11 cellular contexts compared by ENCODE assay signal in genomic region chr2:159030674-159031380, GRCh38.
DNase-seq lines count a peak whose midpoint lies in the region; ATAC-seq, FAIRE-seq and TF ChIP-seq lines count a peak whose summit lies in the region.
"Had no signal": no experiment of that assay in that cellular context is flagged by ENCODE, and none has a peak within 500 bp of the region (broad histone marks: within the 10 kb centered on the region; RNA-seq: fewer than 3 reads in every experiment).

No MANE protein-coding gene starts in this region.

- peak; percentile 86 for FAIRE-seq in RCC 7860 (lab: Jason Lieb, UNC)

- H3K4me1 ChIP-seq in fibroblast of lung (ENCODE audit: control insufficient read depth, extremely low read depth, insufficient read depth, low read length), result peaks cover 20% of the 10 kb centered on the region
- peaks cover 18% of the 10 kb centered on the region for H3K4me1 ChIP-seq in neural progenitor cell

- peaks cover 11% of the 10 kb centered on the region for H3F3A ChIP-seq in neural progenitor cell (ENCODE audit: low read depth)

- DNase-seq in AG10803 (ENCODE audit: low read depth), result peak; percentile 64
- peak; percentile 91 for DNase-seq in RCC 7860 (ENCODE audit: low spot score)
- DNase-seq in fibroblast of lung (ENCODE audit: low read depth in 2 of 2), result peak; percentile 86 to 90
- DNase-seq in neural progenitor cell (ENCODE audit: low spot score), result peak; percentile 44
- DNase-seq in activated T-cell treated with anti-CD3 and anti-CD28 coated beads, Interleukin-2, amount 50 U/mL, for 72 hours, result no peak
- no peak for DNase-seq in HUDEP-2 (lab: John Stamatoyannopoulos, UW; ENCODE audit: unreplicated experiment in 76 of 76)
- DNase-seq: DND-41, NCI-H187 had no signal

- ATAC-seq in activated T-cell treated with anti-CD3 and anti-CD28 coated beads, Interleukin-2, amount 50 U/mL, for 72 hours (replicated peaks in 1 of 2), result no peak
- no peak for ATAC-seq in GM19328 (IDR thresholded peaks at IDR 0.05; ENCODE audit: unreplicated experiment)
- ATAC-seq in GM18498 (IDR thresholded peaks at IDR 0.05; ENCODE audit: unreplicated experiment), result no peak

- H3K36me3 ChIP-seq in fibroblast of lung (ENCODE audit: control insufficient read depth, insufficient read depth, low read length) (no peaks in the 10 kb centered on the region), neural progenitor cell (no peaks in the 10 kb centered on the region)

- peak overlapping the region; percentile 2 for H3K27ac Mint-ChIP-seq in neural progenitor cell
- H3K27ac Mint-ChIP-seq in activated T-cell treated with anti-CD3 and anti-CD28 coated beads, Interleukin-2, amount 50 U/mL, for 72 hours, result no peak overlapping the region

- H3K36me3 Mint-ChIP-seq in neural progenitor cell, result peaks cover 4% of the 10 kb centered on the region
- no peaks in the 10 kb centered on the region for H3K36me3 Mint-ChIP-seq in activated T-cell treated with anti-CD3 and anti-CD28 coated beads, Interleukin-2, amount 50 U/mL, for 72 hours (ENCODE audit: insufficient read depth in 2 of 2)

- H4K20me1 ChIP-seq in fibroblast of lung (ENCODE audit: control insufficient read depth, extremely low read depth, insufficient read depth, low read length) (no peaks in the 10 kb centered on the region), neural progenitor cell (ENCODE audit: low read depth) (peaks cover 13% of the 10 kb centered on the region)

- H2AFZ ChIP-seq in fibroblast of lung (ENCODE audit: low read length) (no peak overlapping the region), neural progenitor cell (replicated peaks) (no peak overlapping the region)

- H3K4me3 Mint-ChIP-seq in neural progenitor cell, result no peak overlapping the region
- H3K4me3 Mint-ChIP-seq in activated T-cell treated with anti-CD3 and anti-CD28 coated beads, Interleukin-2, amount 50 U/mL, for 72 hours, result no peak overlapping the region
- H3K4me3 Mint-ChIP-seq: central memory CD8-positive, alpha-beta T cell had no signal

- H3K4me2 ChIP-seq in fibroblast of lung (ENCODE audit: extremely low read depth, insufficient read depth, low read length) (peak overlapping the region; percentile 64), neural progenitor cell (no peak overlapping the region)

- H3K27me3 ChIP-seq in fibroblast of lung (ENCODE audit: control insufficient read depth, insufficient read depth, low read length), result no peaks in the 10 kb centered on the region
- H3K27me3 ChIP-seq in neural progenitor cell, result no peaks in the 10 kb centered on the region

- TF ChIP-seq CTCF in AG10803 (conservative IDR thresholded peaks at IDR 0.05; ENCODE audit: low read length) (no peak), fibroblast of lung (conservative IDR thresholded peaks at IDR 0.05 in 1 of 2, IDR thresholded peaks at IDR 0.05 in 1 of 2; ENCODE audit: low read depth in 1 of 2, low read length in 2 of 2) (no peak), neural progenitor cell (IDR thresholded peaks at IDR 0.05) (no peak)

- no peaks in the 10 kb centered on the region for H3K9me3 Mint-ChIP-seq in neural progenitor cell
- no peaks in the 10 kb centered on the region for H3K9me3 Mint-ChIP-seq in activated T-cell treated with anti-CD3 and anti-CD28 coated beads, Interleukin-2, amount 50 U/mL, for 72 hours
- H3K9me3 Mint-ChIP-seq: central memory CD8-positive, alpha-beta T cell had no signal

- H3K27ac ChIP-seq in fibroblast of lung (ENCODE audit: insufficient read depth, low read length) (peak overlapping the region; percentile 55), neural progenitor cell (no peak overlapping the region)

- H3K9me3 ChIP-seq in fibroblast of lung (ENCODE audit: control insufficient read depth, insufficient read depth, low read depth, low read length), result no peaks in the 10 kb centered on the region
- H3K9me3 ChIP-seq in neural progenitor cell (ENCODE audit: low read depth), result no peaks in the 10 kb centered on the region

- H3K79me2 ChIP-seq in fibroblast of lung (ENCODE audit: control insufficient read depth, insufficient read depth, low read length), result peaks cover 32% of the 10 kb centered on the region
- no peaks in the 10 kb centered on the region for H3K79me2 ChIP-seq in neural progenitor cell (ENCODE audit: low read depth)

- H3K4me3 ChIP-seq in AG10803 (ENCODE audit: low read length), result no peak overlapping the region
- no peak overlapping the region for H3K4me3 ChIP-seq in fibroblast of lung (replicated peaks in 1 of 4; ENCODE audit: control extremely low read depth in 1 of 4, insufficient read depth in 1 of 4, low read depth in 3 of 4, low read length in 4 of 4)
- no peak overlapping the region for H3K4me3 ChIP-seq in neural progenitor cell

- H3K27me3 Mint-ChIP-seq in neural progenitor cell (ENCODE audit: insufficient read depth, low read depth), result peaks cover 8% of the 10 kb centered on the region
- no peaks in the 10 kb centered on the region for H3K27me3 Mint-ChIP-seq in activated T-cell treated with anti-CD3 and anti-CD28 coated beads, Interleukin-2, amount 50 U/mL, for 72 hours (ENCODE audit: low read depth)

- H3K4me1 Mint-ChIP-seq in neural progenitor cell, result peaks cover 38% of the 10 kb centered on the region
- H3K4me1 Mint-ChIP-seq in activated T-cell treated with anti-CD3 and anti-CD28 coated beads, Interleukin-2, amount 50 U/mL, for 72 hours (ENCODE audit: low read depth), result no peaks in the 10 kb centered on the region
- H3K4me1 Mint-ChIP-seq: central memory CD8-positive, alpha-beta T cell had no signal

- H3K9ac ChIP-seq in fibroblast of lung (ENCODE audit: insufficient read depth, low read length) (no peak overlapping the region), neural progenitor cell (no peak overlapping the region)

Comparison
In these comparisons a context has a peak if more than half of its experiments do, and no peak if none do; other contexts are left out.
1. DNase-seq: peak in AG10803 (single experiment), RCC 7860 (single experiment), fibroblast of lung (2 of 2) and neural progenitor cell (single experiment); none in activated T-cell treated with anti-CD3 and anti-CD28 coated beads, Interleukin-2, amount 50 U/mL, for 72 hours (0 of 2) and HUDEP-2 (0 of 76).